Comparison of ENCODE assay signal across 8 cellular contexts in genomic region chr18:70464343-70465114, GRCh38.
DNase-seq lines count a peak whose midpoint lies in the region; ATAC-seq, FAIRE-seq and TF ChIP-seq lines count a peak whose summit lies in the region.

No MANE protein-coding gene starts in this region.

- ATAC-seq in left ventricle myocardium superior: peak; percentile 74
- ATAC-seq in HG03280 (IDR thresholded peaks at IDR 0.05; ENCODE audit: unreplicated experiment): no peak
- no peak for ATAC-seq in GM19455 (IDR thresholded peaks at IDR 0.05; ENCODE audit: unreplicated experiment)

- no peaks in the 10 kb centered on the region for H3K9me3 Mint-ChIP-seq in astrocyte (ENCODE audit: unreplicated experiment)

- H2AFZ ChIP-seq in astrocyte (ENCODE audit: low read depth, low read length) (peak overlapping the region; percentile 90), parathyroid adenoma (peak overlapping the region; percentile 72)

- no peaks in the 10 kb centered on the region for H3K36me3 Mint-ChIP-seq in astrocyte (ENCODE audit: low read depth, unreplicated experiment)

- no peaks in the 10 kb centered on the region for H3K36me3 ChIP-seq in astrocyte (ENCODE audit: insufficient read depth, low read length)
- H3K36me3 ChIP-seq in parathyroid adenoma (ENCODE audit: control insufficient read depth, insufficient read depth, low read length): no peaks in the 10 kb centered on the region

- H3K4me3 ChIP-seq in astrocyte (ENCODE audit: insufficient read depth, low read depth, low read length) (peak overlapping the region; percentile 48), parathyroid adenoma (ENCODE audit: low read depth, low read length) (peak overlapping the region; percentile 22)

- no peak overlapping the region for H3K27ac ChIP-seq in RWPE1
- no peak overlapping the region for H3K27ac ChIP-seq in astrocyte (ENCODE audit: low read depth, low read length)
- no peak overlapping the region for H3K27ac ChIP-seq in parathyroid adenoma

- peaks cover 2% of the 10 kb centered on the region for H3K4me1 Mint-ChIP-seq in astrocyte (ENCODE audit: low read depth, unreplicated experiment)

- intact Hi-C loops in left ventricle myocardium superior (cut with micrococcal nuclease): no loop called here

- FAIRE-seq in astrocyte (lab: Jason Lieb, UNC): no peak

- H3K79me2 ChIP-seq in astrocyte (ENCODE audit: insufficient read depth, low read length) (no peaks in the 10 kb centered on the region), parathyroid adenoma (no peaks in the 10 kb centered on the region)

- H3K27ac Mint-ChIP-seq in astrocyte (ENCODE audit: unreplicated experiment): no peak overlapping the region

- H3K4me3 Mint-ChIP-seq in astrocyte (ENCODE audit: unreplicated experiment): peak overlapping the region; percentile 78

- DNase-seq in DMS79 (lab: John Stamatoyannopoulos, UW) (peak; percentile 39), KG1 (lab: John Stamatoyannopoulos, UW) (peak; percentile 44), RWPE1 (ENCODE audit: low spot score) (peak; percentile 59), astrocyte (ENCODE audit: low read depth) (peak; percentile 59), left ventricle myocardium superior (peak; percentile 80)

- H3K27me3 Mint-ChIP-seq in astrocyte (ENCODE audit: low read depth, unreplicated experiment): peaks cover 5% of the 10 kb centered on the region

- TF ChIP-seq CTCF in RWPE1 (conservative IDR thresholded peaks at IDR 0.05; ENCODE audit: low read depth) (0 out of 2 replicates have a peak, but pooled peaks have one; percentile 18), astrocyte (IDR thresholded peaks at IDR 0.05; ENCODE audit: insufficient read depth, low read depth, low read length) (peak; percentile 15), parathyroid adenoma (IDR thresholded peaks at IDR 0.05) (no peak)

- no peaks in the 10 kb centered on the region for H4K20me1 ChIP-seq in astrocyte (ENCODE audit: insufficient read depth, low read length)

- peak overlapping the region; percentile 86 for H3K4me2 ChIP-seq in astrocyte (ENCODE audit: low read length)
- peak overlapping the region; percentile 69 for H3K4me2 ChIP-seq in parathyroid adenoma (ENCODE audit: low read length)

- H3K4me1 ChIP-seq in astrocyte (ENCODE audit: insufficient read depth, low read length) (no peaks in the 10 kb centered on the region), parathyroid adenoma (no peaks in the 10 kb centered on the region)

- H3K9ac ChIP-seq in astrocyte (ENCODE audit: low read length) (peak overlapping the region; percentile 47), parathyroid adenoma (no peak overlapping the region)

- POLR2A ChIA-PET in RWPE1 (lab: Yijun Ruan, JAX; ENCODE audit: low non-redundant PET): no interaction called here

- CTCF ChIA-PET in RWPE1 (lab: Yijun Ruan, JAX): no interaction called here

- H3K27me3 ChIP-seq in astrocyte (ENCODE audit: insufficient read depth, low read length): no peaks in the 10 kb centered on the region
- no peaks in the 10 kb centered on the region for H3K27me3 ChIP-seq in parathyroid adenoma (ENCODE audit: control insufficient read depth, insufficient read depth, low read length)

- H3K9me3 ChIP-seq in astrocyte (ENCODE audit: insufficient read depth, low read depth, low read length) (no peaks in the 10 kb centered on the region), parathyroid adenoma (ENCODE audit: control insufficient read depth, low read length) (no peaks in the 10 kb centered on the region)
